ENCODE assay signal across 1 cellular context in genomic region chr2:19848029-19848750, GRCh38.
TF ChIP-seq lines count a peak whose summit lies in the region.

No MANE protein-coding gene starts in this region.

TF ChIP-seq in IMR-90, 13 proteins besides CTCF, POLR2A, EP300 and RAD21 (continued from another document):
- TF ChIP-seq, protein P1, sequence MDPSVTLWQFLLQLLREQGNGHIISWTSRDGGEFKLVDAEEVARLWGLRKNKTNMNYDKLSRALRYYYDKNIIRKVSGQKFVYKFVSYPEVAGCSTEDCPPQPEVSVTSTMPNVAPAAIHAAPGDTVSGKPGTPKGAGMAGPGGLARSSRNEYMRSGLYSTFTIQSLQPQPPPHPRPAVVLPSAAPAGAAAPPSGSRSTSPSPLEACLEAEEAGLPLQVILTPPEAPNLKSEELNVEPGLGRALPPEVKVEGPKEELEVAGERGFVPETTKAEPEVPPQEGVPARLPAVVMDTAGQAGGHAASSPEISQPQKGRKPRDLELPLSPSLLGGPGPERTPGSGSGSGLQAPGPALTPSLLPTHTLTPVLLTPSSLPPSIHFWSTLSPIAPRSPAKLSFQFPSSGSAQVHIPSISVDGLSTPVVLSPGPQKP (IDR thresholded peaks at IDR 0.05; ENCODE audit: borderline replicate concordance, low read depth, low read length): no peak
- TF ChIP-seq, protein P2, sequence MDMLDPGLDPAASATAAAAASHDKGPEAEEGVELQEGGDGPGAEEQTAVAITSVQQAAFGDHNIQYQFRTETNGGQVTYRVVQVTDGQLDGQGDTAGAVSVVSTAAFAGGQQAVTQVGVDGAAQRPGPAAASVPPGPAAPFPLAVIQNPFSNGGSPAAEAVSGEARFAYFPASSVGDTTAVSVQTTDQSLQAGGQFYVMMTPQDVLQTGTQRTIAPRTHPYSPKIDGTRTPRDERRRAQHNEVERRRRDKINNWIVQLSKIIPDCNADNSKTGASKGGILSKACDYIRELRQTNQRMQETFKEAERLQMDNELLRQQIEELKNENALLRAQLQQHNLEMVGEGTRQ (IDR thresholded peaks at IDR 0.05; ENCODE audit: low read depth, low read length): no peak
- TF ChIP-seq MAZ (IDR thresholded peaks at IDR 0.05; ENCODE audit: borderline replicate concordance, low read depth, low read length) (no peak), NFE2L2 (IDR thresholded peaks at IDR 0.05; ENCODE audit: low read depth, low read length) (no peak), MAFK (IDR thresholded peaks at IDR 0.05; ENCODE audit: low read depth, low read length) (no peak), MXI1 (IDR thresholded peaks at IDR 0.05; ENCODE audit: borderline replicate concordance, low read depth, low read length) (no peak), FOS (IDR thresholded peaks at IDR 0.05; ENCODE audit: low read depth, low read length) (no peak), RFX5 (IDR thresholded peaks at IDR 0.05; ENCODE audit: low read depth, low read length) (no peak), CEBPB (IDR thresholded peaks at IDR 0.05; ENCODE audit: low read depth, low read length) (no peak), RCOR1 (IDR thresholded peaks at IDR 0.05; ENCODE audit: insufficient replicate concordance, low read length) (no peak), BHLHE40 (IDR thresholded peaks at IDR 0.05; ENCODE audit: low read depth, low read length) (no peak)
TF ChIP-seq in IMR-90: peak in this region for 0.
